1 cellular context compared by ENCODE assay signal in the genomic region with DNA sequence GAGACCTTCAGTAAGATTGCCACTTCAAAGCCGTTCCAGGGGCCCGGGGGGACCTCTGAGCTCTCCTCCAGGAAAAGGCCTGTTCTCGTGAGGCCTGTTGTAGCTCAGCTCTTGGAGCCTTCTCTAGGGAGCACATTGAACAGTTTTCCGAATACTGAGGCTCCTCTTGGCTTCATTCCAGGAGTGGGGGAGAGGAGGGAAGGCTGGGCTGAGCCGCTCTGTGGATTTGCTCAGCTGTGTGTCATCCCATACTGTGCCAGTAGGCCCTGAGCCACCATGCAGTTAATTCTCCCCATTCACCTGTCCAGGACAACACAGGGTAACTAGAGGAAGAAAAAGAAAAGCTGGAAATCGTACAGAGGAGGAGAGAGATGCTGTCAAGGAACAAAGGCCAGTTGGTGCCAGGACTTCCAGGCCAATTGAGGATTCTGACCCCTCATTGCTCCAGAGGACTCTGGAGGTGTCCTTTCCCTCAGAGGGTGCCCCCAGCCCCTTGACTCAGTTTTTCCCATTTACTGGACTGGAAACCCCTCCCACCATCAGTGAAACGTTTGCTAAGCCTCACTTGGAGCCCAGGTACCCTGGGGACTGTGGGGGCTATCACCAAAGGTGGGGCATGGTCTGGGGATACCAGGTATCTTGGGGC.
TF ChIP-seq lines count a peak whose summit lies in the region.

No MANE protein-coding gene starts in this region.

TF ChIP-seq in HepG2, 621 proteins besides CTCF, POLR2A, EP300 and RAD21 (continued from another document and continues in another):
- TF ChIP-seq, protein P1, sequence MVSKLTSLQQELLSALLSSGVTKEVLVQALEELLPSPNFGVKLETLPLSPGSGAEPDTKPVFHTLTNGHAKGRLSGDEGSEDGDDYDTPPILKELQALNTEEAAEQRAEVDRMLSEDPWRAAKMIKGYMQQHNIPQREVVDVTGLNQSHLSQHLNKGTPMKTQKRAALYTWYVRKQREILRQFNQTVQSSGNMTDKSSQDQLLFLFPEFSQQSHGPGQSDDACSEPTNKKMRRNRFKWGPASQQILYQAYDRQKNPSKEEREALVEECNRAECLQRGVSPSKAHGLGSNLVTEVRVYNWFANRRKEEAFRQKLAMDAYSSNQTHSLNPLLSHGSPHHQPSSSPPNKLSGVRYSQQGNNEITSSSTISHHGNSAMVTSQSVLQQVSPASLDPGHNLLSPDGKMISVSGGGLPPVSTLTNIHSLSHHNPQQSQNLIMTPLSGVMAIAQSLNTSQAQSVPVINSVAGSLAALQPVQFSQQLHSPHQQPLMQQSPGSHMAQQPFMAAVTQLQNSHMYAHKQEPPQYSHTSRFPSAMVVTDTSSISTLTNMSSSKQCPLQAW (CRISPR knock-in tag; IDR thresholded peaks at IDR 0.05) = 0 out of 2 replicates have a peak, but pooled peaks have one; percentile 14
- TF ChIP-seq ZNF430 (CRISPR knock-in tag; IDR thresholded peaks at IDR 0.05) (0 out of 2 replicates have a peak, but pooled peaks have one; percentile 66), SAFB2 (CRISPR knock-in tag; IDR thresholded peaks at IDR 0.05; ENCODE audit: borderline replicate concordance, low read depth) (no peak; the same call in 1 of the 2 replicates), ZNF567 (CRISPR knock-in tag; IDR thresholded peaks at IDR 0.05; ENCODE audit: borderline replicate concordance) (peak; percentile 30; the same call in 1 of the 2 replicates), KLF11 (CRISPR knock-in tag; IDR thresholded peaks at IDR 0.05) (no peak), ZZZ3 (CRISPR knock-in tag; IDR thresholded peaks at IDR 0.05; ENCODE audit: borderline replicate concordance) (no peak), ZNF816 (CRISPR knock-in tag; IDR thresholded peaks at IDR 0.05; ENCODE audit: borderline replicate concordance) (no peak), ZNF614 (CRISPR knock-in tag; IDR thresholded peaks at IDR 0.05; ENCODE audit: borderline replicate concordance) (no peak), NFKB2 (CRISPR knock-in tag; IDR thresholded peaks at IDR 0.05; ENCODE audit: borderline replicate concordance) (no peak), NONO (IDR thresholded peaks at IDR 0.05) (no peak), NONO (CRISPR knock-in tag; conservative IDR thresholded peaks at IDR 0.05) (no peak), ZNF263 (CRISPR knock-in tag; IDR thresholded peaks at IDR 0.05) (peak; percentile 63; the same call in 1 of the 2 replicates), YY1 (IDR thresholded peaks at IDR 0.05; ENCODE audit: insufficient read depth, insufficient replicate concordance, low read depth, low read length) (no peak), NPAS2 (CRISPR knock-in tag; IDR thresholded peaks at IDR 0.05; ENCODE audit: borderline replicate concordance) (no peak), ZNF446 (CRISPR knock-in tag; IDR thresholded peaks at IDR 0.05) (no peak), ZNF839 (CRISPR knock-in tag; IDR thresholded peaks at IDR 0.05; ENCODE audit: borderline replicate concordance) (0 out of 2 replicates have a peak, but pooled peaks have one; percentile 32), RBAK (CRISPR knock-in tag; IDR thresholded peaks at IDR 0.05) (no peak), NFKBIZ (CRISPR knock-in tag; IDR thresholded peaks at IDR 0.05) (no peak), ZNF879 (CRISPR knock-in tag; IDR thresholded peaks at IDR 0.05) (no peak), ZNF776 (CRISPR knock-in tag; IDR thresholded peaks at IDR 0.05) (no peak), ZNF724P (CRISPR knock-in tag; IDR thresholded peaks at IDR 0.05; ENCODE audit: borderline replicate concordance) (peak; percentile 67; the same call in 1 of the 2 replicates), CEBPG (CRISPR knock-in tag; IDR thresholded peaks at IDR 0.05) (no peak), CHD2 (IDR thresholded peaks at IDR 0.05; ENCODE audit: low read depth, low read length) (no peak), BRD4 (CRISPR knock-in tag; IDR thresholded peaks at IDR 0.05) (no peak), KDM1A (CRISPR knock-in tag; IDR thresholded peaks at IDR 0.05) (no peak), ZNF780A (CRISPR knock-in tag; IDR thresholded peaks at IDR 0.05) (no peak), ZBTB7A (CRISPR knock-in tag; IDR thresholded peaks at IDR 0.05) (no peak), HNRNPH1 (optimal IDR thresholded peaks at IDR 0.05; ENCODE audit: low read depth, low read length) (no peak), TGIF2 (CRISPR knock-in tag; IDR thresholded peaks at IDR 0.05) (no peak), RELA (CRISPR knock-in tag; IDR thresholded peaks at IDR 0.05) (no peak), KLF16 (CRISPR knock-in tag; IDR thresholded peaks at IDR 0.05) (no peak)
- TF ChIP-seq, protein P2, sequence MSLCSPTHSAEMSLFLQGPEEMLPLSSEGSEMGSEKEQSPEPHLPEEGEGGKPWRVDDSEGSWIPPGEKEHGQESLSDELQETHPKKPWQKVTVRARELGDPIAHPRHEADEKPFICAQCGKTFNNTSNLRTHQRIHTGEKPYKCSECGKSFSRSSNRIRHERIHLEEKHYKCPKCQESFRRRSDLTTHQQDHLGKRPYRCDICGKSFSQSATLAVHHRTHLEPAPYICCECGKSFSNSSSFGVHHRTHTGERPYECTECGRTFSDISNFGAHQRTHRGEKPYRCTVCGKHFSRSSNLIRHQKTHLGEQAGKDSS (CRISPR knock-in tag; IDR thresholded peaks at IDR 0.05; ENCODE audit: borderline replicate concordance, low read depth) = no peak
- TF ChIP-seq, protein P3, sequence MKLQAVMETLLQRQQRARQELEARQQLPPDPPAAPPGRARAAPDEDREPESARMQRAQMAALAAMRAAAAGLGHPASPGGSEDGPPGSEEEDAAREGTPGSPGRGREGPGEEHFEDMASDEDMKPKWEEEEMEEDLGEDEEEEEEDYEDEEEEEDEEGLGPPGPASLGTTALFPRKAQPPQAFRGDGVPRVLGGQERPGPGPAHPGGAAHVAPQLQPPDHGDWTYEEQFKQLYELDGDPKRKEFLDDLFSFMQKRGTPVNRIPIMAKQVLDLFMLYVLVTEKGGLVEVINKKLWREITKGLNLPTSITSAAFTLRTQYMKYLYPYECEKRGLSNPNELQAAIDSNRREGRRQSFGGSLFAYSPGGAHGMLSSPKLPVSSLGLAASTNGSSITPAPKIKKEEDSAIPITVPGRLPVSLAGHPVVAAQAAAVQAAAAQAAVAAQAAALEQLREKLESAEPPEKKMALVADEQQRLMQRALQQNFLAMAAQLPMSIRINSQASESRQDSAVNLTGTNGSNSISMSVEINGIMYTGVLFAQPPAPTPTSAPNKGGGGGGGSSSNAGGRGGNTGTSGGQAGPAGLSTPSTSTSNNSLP (IDR thresholded peaks at IDR 0.05; ENCODE audit: low read depth, low read length) = no peak
- TF ChIP-seq, protein P4, sequence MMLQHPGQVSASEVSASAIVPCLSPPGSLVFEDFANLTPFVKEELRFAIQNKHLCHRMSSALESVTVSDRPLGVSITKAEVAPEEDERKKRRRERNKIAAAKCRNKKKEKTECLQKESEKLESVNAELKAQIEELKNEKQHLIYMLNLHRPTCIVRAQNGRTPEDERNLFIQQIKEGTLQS (CRISPR knock-in tag; IDR thresholded peaks at IDR 0.05) = no peak
- TF ChIP-seq, protein P5, sequence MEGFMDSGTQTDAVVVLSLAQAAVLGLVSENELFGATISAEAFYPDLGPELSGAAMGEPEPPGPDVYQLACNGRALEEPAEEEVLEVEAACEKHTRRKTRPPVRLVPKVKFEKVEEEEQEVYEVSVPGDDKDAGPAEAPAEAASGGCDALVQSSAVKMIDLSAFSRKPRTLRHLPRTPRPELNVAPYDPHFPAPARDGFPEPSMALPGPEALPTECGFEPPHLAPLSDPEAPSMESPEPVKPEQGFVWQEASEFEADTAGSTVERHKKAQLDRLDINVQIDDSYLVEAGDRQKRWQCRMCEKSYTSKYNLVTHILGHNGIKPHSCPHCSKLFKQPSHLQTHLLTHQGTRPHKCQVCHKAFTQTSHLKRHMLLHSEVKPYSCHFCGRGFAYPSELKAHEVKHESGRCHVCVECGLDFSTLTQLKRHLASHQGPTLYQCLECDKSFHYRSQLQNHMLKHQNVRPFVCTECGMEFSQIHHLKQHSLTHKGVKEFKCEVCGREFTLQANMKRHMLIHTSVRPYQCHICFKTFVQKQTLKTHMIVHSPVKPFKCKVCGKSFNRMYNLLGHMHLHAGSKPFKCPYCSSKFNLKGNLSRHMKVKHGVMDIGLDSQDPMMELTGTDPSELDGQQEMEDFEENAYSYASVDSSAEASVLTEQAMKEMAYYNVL (CRISPR knock-in tag; IDR thresholded peaks at IDR 0.05; ENCODE audit: borderline replicate concordance) = no peak
- TF ChIP-seq, protein P6, sequence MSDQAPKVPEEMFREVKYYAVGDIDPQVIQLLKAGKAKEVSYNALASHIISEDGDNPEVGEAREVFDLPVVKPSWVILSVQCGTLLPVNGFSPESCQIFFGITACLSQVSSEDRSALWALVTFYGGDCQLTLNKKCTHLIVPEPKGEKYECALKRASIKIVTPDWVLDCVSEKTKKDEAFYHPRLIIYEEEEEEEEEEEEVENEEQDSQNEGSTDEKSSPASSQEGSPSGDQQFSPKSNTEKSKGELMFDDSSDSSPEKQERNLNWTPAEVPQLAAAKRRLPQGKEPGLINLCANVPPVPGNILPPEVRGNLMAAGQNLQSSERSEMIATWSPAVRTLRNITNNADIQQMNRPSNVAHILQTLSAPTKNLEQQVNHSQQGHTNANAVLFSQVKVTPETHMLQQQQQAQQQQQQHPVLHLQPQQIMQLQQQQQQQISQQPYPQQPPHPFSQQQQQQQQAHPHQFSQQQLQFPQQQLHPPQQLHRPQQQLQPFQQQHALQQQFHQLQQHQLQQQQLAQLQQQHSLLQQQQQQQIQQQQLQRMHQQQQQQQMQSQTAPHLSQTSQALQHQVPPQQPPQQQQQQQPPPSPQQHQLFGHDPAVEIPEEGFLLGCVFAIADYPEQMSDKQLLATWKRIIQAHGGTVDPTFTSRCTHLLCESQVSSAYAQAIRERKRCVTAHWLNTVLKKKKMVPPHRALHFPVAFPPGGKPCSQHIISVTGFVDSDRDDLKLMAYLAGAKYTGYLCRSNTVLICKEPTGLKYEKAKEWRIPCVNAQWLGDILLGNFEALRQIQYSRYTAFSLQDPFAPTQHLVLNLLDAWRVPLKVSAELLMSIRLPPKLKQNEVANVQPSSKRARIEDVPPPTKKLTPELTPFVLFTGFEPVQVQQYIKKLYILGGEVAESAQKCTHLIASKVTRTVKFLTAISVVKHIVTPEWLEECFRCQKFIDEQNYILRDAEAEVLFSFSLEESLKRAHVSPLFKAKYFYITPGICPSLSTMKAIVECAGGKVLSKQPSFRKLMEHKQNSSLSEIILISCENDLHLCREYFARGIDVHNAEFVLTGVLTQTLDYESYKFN (CRISPR knock-in tag; conservative IDR thresholded peaks at IDR 0.05) = peak; percentile 35; the same call in 1 of the 2 replicates
- TF ChIP-seq, protein P7, sequence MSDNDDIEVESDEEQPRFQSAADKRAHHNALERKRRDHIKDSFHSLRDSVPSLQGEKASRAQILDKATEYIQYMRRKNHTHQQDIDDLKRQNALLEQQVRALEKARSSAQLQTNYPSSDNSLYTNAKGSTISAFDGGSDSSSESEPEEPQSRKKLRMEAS (IDR thresholded peaks at IDR 0.05) = no peak; the same call in 1 of the 2 replicates
- TF ChIP-seq, protein P8, sequence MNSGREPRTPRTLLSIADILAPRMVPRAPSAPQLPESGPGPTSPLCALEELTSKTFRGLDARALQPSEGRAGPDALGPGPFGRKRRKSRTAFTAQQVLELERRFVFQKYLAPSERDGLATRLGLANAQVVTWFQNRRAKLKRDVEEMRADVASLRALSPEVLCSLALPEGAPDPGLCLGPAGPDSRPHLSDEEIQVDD (CRISPR knock-in tag; IDR thresholded peaks at IDR 0.05; ENCODE audit: borderline replicate concordance) = no peak
- TF ChIP-seq, protein P9, sequence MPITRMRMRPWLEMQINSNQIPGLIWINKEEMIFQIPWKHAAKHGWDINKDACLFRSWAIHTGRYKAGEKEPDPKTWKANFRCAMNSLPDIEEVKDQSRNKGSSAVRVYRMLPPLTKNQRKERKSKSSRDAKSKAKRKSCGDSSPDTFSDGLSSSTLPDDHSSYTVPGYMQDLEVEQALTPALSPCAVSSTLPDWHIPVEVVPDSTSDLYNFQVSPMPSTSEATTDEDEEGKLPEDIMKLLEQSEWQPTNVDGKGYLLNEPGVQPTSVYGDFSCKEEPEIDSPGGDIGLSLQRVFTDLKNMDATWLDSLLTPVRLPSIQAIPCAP (CRISPR knock-in tag; IDR thresholded peaks at IDR 0.05; ENCODE audit: low read depth) = no peak
- TF ChIP-seq, protein P10, sequence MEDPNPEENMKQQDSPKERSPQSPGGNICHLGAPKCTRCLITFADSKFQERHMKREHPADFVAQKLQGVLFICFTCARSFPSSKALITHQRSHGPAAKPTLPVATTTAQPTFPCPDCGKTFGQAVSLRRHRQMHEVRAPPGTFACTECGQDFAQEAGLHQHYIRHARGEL (CRISPR knock-in tag; IDR thresholded peaks at IDR 0.05) = 0 out of 2 replicates have a peak, but pooled peaks have one; percentile 17
- TF ChIP-seq, protein P11, sequence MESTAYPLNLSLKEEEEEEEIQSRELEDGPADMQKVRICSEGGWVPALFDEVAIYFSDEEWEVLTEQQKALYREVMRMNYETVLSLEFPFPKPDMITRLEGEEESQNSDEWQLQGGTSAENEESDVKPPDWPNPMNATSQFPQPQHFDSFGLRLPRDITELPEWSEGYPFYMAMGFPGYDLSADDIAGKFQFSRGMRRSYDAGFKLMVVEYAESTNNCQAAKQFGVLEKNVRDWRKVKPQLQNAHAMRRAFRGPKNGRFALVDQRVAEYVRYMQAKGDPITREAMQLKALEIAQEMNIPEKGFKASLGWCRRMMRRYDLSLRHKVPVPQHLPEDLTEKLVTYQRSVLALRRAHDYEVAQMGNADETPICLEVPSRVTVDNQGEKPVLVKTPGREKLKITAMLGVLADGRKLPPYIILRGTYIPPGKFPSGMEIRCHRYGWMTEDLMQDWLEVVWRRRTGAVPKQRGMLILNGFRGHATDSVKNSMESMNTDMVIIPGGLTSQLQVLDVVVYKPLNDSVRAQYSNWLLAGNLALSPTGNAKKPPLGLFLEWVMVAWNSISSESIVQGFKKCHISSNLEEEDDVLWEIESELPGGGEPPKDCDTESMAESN (CRISPR knock-in tag; conservative IDR thresholded peaks at IDR 0.05) = 0 out of 2 replicates have a peak, but pooled peaks have one; percentile 15
